In the genomic region with DNA sequence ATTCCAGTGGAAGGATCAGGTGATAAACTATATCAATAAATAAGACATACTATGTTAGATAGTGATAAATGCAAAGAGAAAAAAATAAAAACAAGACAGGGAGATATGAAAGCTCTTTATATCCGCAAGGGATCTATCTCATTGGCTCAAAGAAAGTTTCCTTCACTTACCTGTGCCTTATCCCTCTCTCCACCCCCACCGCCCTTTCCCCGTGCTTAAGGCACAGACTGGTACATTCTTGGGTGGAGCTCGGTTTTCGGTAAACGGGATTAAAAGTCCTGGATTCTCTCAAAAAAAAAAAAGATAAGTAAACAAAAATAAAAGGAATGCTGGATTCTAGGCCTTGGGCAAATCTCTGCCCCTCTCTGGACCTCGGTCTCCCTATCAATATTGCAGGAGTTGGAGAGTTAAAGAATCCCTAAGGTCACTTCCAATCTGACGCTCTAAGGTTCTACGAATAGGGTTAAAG, we compare ENCODE assay signal across 8 cellular contexts. TPM values are rescaled to one million over a fixed set of nuclear protein-coding genes. Genes with fewer than 3 reads are reported as not detected.
DNase-seq lines count a peak whose midpoint lies in the region; ATAC-seq and TF ChIP-seq lines count a peak whose summit lies in the region.

No MANE protein-coding gene starts in this region.

- no peak for ATAC-seq in SK-N-SH treated with all-trans-retinoic acid at 6 μM for 48 hours
- no peak for ATAC-seq in activated naive CD4-positive, alpha-beta T cell treated with anti-CD3 and anti-CD28 coated beads, Interleukin-2, amount 50 U/mL, for 72 hours
- no peak for ATAC-seq in GM18873 (IDR thresholded peaks at IDR 0.05; ENCODE audit: low FRiP score, unreplicated experiment)

- TF ChIP-seq CTCF in SK-N-SH (IDR thresholded peaks at IDR 0.05) (no peak), suprapubic skin (IDR thresholded peaks at IDR 0.05) (no peak)

- DNase-seq in SK-N-SH, result no peak
- peak in 1 of 2 donors; percentile 20 for DNase-seq in activated naive CD4-positive, alpha-beta T cell treated with anti-CD3 and anti-CD28 coated beads, Interleukin-2, amount 50 U/mL, for 72 hours (ENCODE audit: low spot score in 2 of 2)
- no peak for DNase-seq in suprapubic skin (ENCODE audit: low spot score in 2 of 2)
- no peak for DNase-seq in COLO829 (ENCODE audit: low spot score)
- DNase-seq in activated effector memory CD4-positive, alpha-beta T cell treated with Interleukin-2 at 50 U/mL for 16 hours, result no peak

- POLR2A ChIA-PET in SK-N-SH (lab: Yijun Ruan, JAX), result no interaction called here

- H3K4me2 ChIP-seq in SK-N-SH, result peak overlapping the region; percentile 91

- H3K4me1 ChIP-seq in SK-N-SH (ENCODE audit: control insufficient read depth in 1 of 2, insufficient read depth in 2 of 2, low read depth in 1 of 2, low read length in 1 of 2) (peaks cover 6 to 20% of the 10 kb centered on the region in 2 experiments), suprapubic skin (peaks cover 30% of the 10 kb centered on the region)

- H3K9ac ChIP-seq in SK-N-SH, result peak overlapping the region; percentile 62

- no peak for TF ChIP-seq RAD21 in SK-N-SH (IDR thresholded peaks at IDR 0.05; ENCODE audit: low read length)

- peak overlapping the region; percentile 88 to 89 for H3K4me3 ChIP-seq in SK-N-SH (ENCODE audit: low read depth in 2 of 2, low read length in 1 of 2)
- H3K4me3 ChIP-seq in suprapubic skin, result peak overlapping the region; percentile 75

- WGBS in SK-N-SH (ENCODE audit: low lambda C conversion rate), result 16% methylated on average over 9 of the region's 9 CpGs
- 9% methylated on average over 9 of the region's 9 CpGs for WGBS in suprapubic skin

- CTCF ChIA-PET in SK-N-SH (lab: Yijun Ruan, JAX), result interaction anchor here (1.0 to 1.3 kb wide), 2 partner anchors 202 to 215 kb away, joined by 3 to 4 read pairs; no protein-coding TSS in a partner anchor

- TF ChIP-seq POLR2A in suprapubic skin (IDR thresholded peaks at IDR 0.05), result no peak

- H3K27ac ChIP-seq in SK-N-SH (ENCODE audit: low read depth in 2 of 2, low read length in 1 of 2), result peak overlapping the region; percentile 84 to 88
- H3K27ac ChIP-seq in layer of hippocampus (ENCODE audit: low read depth, low read length), result peak overlapping the region; percentile 100
- H3K27ac ChIP-seq in suprapubic skin, result peak overlapping the region; percentile 94

- H3K36me3 ChIP-seq in SK-N-SH (replicated peaks in 1 of 2; ENCODE audit: control insufficient read depth in 1 of 2, insufficient read depth in 2 of 2, low read length in 1 of 2), result peaks cover 10 to 12% of the 10 kb centered on the region in 2 experiments
- H3K36me3 ChIP-seq in suprapubic skin, result no peaks in the 10 kb centered on the region

- H3K79me2 ChIP-seq in SK-N-SH (ENCODE audit: insufficient read depth), result peaks cover 54% of the 10 kb centered on the region

- H3K36me3 Mint-ChIP-seq in activated naive CD4-positive, alpha-beta T cell treated with anti-CD3 and anti-CD28 coated beads, Interleukin-2, amount 50 U/mL, for 72 hours, result no peaks in the 10 kb centered on the region

- peak overlapping the region; percentile 97 to 98 for H3K27ac Mint-ChIP-seq in activated naive CD4-positive, alpha-beta T cell treated with anti-CD3 and anti-CD28 coated beads, Interleukin-2, amount 50 U/mL, for 72 hours

- H3K9me3 Mint-ChIP-seq in activated naive CD4-positive, alpha-beta T cell treated with anti-CD3 and anti-CD28 coated beads, Interleukin-2, amount 50 U/mL, for 72 hours, result no peaks in the 10 kb centered on the region

- no peaks in the 10 kb centered on the region for H3K9me3 ChIP-seq in SK-N-SH
- H3K9me3 ChIP-seq in suprapubic skin, result no peaks in the 10 kb centered on the region

- peaks cover 16% of the 10 kb centered on the region for H3F3A ChIP-seq in SK-N-SH (replicated peaks; ENCODE audit: insufficient read depth)

- H3K27me3 ChIP-seq in SK-N-SH (ENCODE audit: insufficient read depth) (no peaks in the 10 kb centered on the region), layer of hippocampus (ENCODE audit: control insufficient read depth, insufficient read depth, low read length) (no peaks in the 10 kb centered on the region), suprapubic skin (no peaks in the 10 kb centered on the region)

- TF ChIP-seq EP300 in SK-N-SH (IDR thresholded peaks at IDR 0.05; ENCODE audit: borderline replicate concordance in 1 of 2, low read depth in 1 of 2, low read length in 1 of 2) (no peak), suprapubic skin (IDR thresholded peaks at IDR 0.05) (no peak)

- H4K20me1 ChIP-seq in SK-N-SH (ENCODE audit: insufficient read depth), result no peaks in the 10 kb centered on the region; the same call in 1 of the 2 replicates

- no peaks in the 10 kb centered on the region for H3K9me2 ChIP-seq in SK-N-SH

- peak overlapping the region; percentile 90 for H2AFZ ChIP-seq in SK-N-SH (ENCODE audit: low read depth)

TF ChIP-seq in SK-N-SH, 30 proteins besides CTCF, POLR2A, EP300 and RAD21:
- TF ChIP-seq POLR2AphosphoS5 (IDR thresholded peaks at IDR 0.05; ENCODE audit: low read depth, low read length) (no peak), SIN3A (IDR thresholded peaks at IDR 0.05; ENCODE audit: borderline replicate concordance, low read depth, low read length) (no peak), USF2 (IDR thresholded peaks at IDR 0.05; ENCODE audit: borderline replicate concordance, low read depth, low read length) (no peak)

TF ChIP-seq in SK-N-SH treated with all-trans-retinoic acid at 6 μM for 48 hours, 23 proteins besides CTCF, POLR2A, EP300 and RAD21:
- TF ChIP-seq ZFP30 (CRISPR knock-in tag; IDR thresholded peaks at IDR 0.05) (no peak), RARB (CRISPR knock-in tag; IDR thresholded peaks at IDR 0.05) (no peak)

RNA-seq across cellular contexts. Expression of gene DNAJC16, which starts 0.6 kb away (rescaled TPM):
- polyA plus RNA-seq in SK-N-SH (2012; rRNA removed), result 8.4 and 13.7 TPM in 2 replicates
- 8.9 and 10.8 TPM in 2 replicates for polyA plus RNA-seq in SK-N-SH (2012; cell fraction: cytosol; rRNA removed)
- 10.0 and 18.2 TPM in 2 replicates for polyA plus RNA-seq in SK-N-SH (2012; cell fraction: nucleus; rRNA removed)
- total RNA-seq in activated naive CD4-positive, alpha-beta T cell treated with anti-CD3 and anti-CD28 coated beads, Interleukin-2, amount 50 U/mL, for 72 hours, result 10 to 100 TPM in 1 of 2 donors, 1 to 10 TPM in 1; 4.6 to 10.9 TPM
- 10 to 100 TPM; 17.2 to 24.8 (median 19.7) TPM for total RNA-seq in suprapubic skin

RNA-seq across cellular contexts. Expression of gene CASP9, which starts 2.0 kb away (rescaled TPM):
- polyA plus RNA-seq in SK-N-SH (2012; rRNA removed), result 16.9 and 19.2 TPM in 2 replicates
- 10.2 and 13.9 TPM in 2 replicates for polyA plus RNA-seq in SK-N-SH (2012; cell fraction: cytosol; rRNA removed)
- polyA plus RNA-seq in SK-N-SH (2012; cell fraction: nucleus; rRNA removed), result 35.1 and 35.9 TPM in 2 replicates
- 10 to 100 TPM; 12.0 to 16.9 TPM for total RNA-seq in activated naive CD4-positive, alpha-beta T cell treated with anti-CD3 and anti-CD28 coated beads, Interleukin-2, amount 50 U/mL, for 72 hours
- total RNA-seq in suprapubic skin, result 10 to 100 TPM in 2 of 4 donors, 1 to 10 TPM in 2; 7.0 to 12.6 (median 9.7) TPM

RNA-seq across cellular contexts. Expression of gene CELA2B, which starts 50.2 kb away (rescaled TPM):
- not detected in 2 replicates for polyA plus RNA-seq in SK-N-SH (2012; rRNA removed)
- polyA plus RNA-seq in SK-N-SH (2012; cell fraction: cytosol; rRNA removed), result not detected in 2 replicates
- not detected in 2 replicates for polyA plus RNA-seq in SK-N-SH (2012; cell fraction: nucleus; rRNA removed)
- total RNA-seq in activated naive CD4-positive, alpha-beta T cell treated with anti-CD3 and anti-CD28 coated beads, Interleukin-2, amount 50 U/mL, for 72 hours, result not detected
- not detected for total RNA-seq in suprapubic skin

RNA-seq across cellular contexts. Expression of gene AGMAT, which starts 58.8 kb away (rescaled TPM):
- polyA plus RNA-seq in SK-N-SH (2012; rRNA removed), result 0.60 and 0.66 TPM in 2 replicates
- polyA plus RNA-seq in SK-N-SH (2012; cell fraction: cytosol; rRNA removed), result 0.41 and 0.68 TPM in 2 replicates
- polyA plus RNA-seq in SK-N-SH (2012; cell fraction: nucleus; rRNA removed), result 0.23 and 0.28 TPM in 2 replicates
- total RNA-seq in activated naive CD4-positive, alpha-beta T cell treated with anti-CD3 and anti-CD28 coated beads, Interleukin-2, amount 50 U/mL, for 72 hours, result 10 to 100 TPM; 15.3 to 16.6 TPM
- total RNA-seq in suprapubic skin, result under 1 TPM in 1 of 4 donors, not detected in 3; 0.72 TPM
